16 cellular contexts compared by ENCODE assay signal in genomic region chr4:145069361-145069760, GRCh38. TPM values are rescaled to one million over a fixed set of nuclear protein-coding genes. Genes with fewer than 3 reads are reported as not detected.
DNase-seq lines count a peak whose midpoint lies in the region; ATAC-seq and TF ChIP-seq lines count a peak whose summit lies in the region.
"Had no signal": no experiment of that assay in that cellular context is flagged by ENCODE, and none has a peak within 500 bp of the region (broad histone marks: within the 10 kb centered on the region; RNA-seq: fewer than 3 reads in every experiment).

No MANE protein-coding gene starts in this region.

- H3K36me3 ChIP-seq in adipocyte (ENCODE audit: control insufficient read depth, insufficient read depth, low read length, severe bottlenecking) = peaks cover 3% of the 10 kb centered on the region
- H3K36me3 ChIP-seq: colonic mucosa, HAP-1, transverse colon had no signal

- DNase-seq in HS-27A (ENCODE audit: low read depth) = peak; percentile 51
- peak; percentile 38 for DNase-seq in adipocyte (ENCODE audit: low read depth)
- peak; percentile 53 for DNase-seq in fibroblast of villous mesenchyme (ENCODE audit: low read depth)
- DNase-seq in stromal cell of bone marrow (ENCODE audit: low read depth) = peak; percentile 8
- no peak for DNase-seq in mucosa of gallbladder (ENCODE audit: low spot score)
- DNase-seq in activated CD8-positive, alpha-beta memory T cell treated with anti-CD3 and anti-CD28 coated beads, Interleukin-2, amount 50 U/mL, for 48 hours = no peak
- DNase-seq: activated CD4-positive, alpha-beta T cell treated with anti-CD3 and anti-CD28 coated beads for 1 hour; activated effector memory CD4-positive, alpha-beta T cell treated with anti-CD3 and anti-CD28 coated beads, Interleukin-2, amount 50 U/mL, for 16 hours; colonic mucosa; NCI-H1694; NCI-H446; SHP77 treated with DMSO at 0.1 percent for 48 hours; stimulated activated naive B cell treated with anti-CD40 and anti-IgM and Interleukin-4, amounts not matched to agents 10 μg/mL and 1 μg/mL and 100 μg/mL, for 72 hours; transverse colon had no signal

- no peaks in the 10 kb centered on the region for H3K9me3 ChIP-seq in adipocyte (ENCODE audit: control insufficient read depth, low read length)
- H3K9me3 ChIP-seq: colonic mucosa, HAP-1, transverse colon had no signal

- H3K9ac ChIP-seq in adipocyte (ENCODE audit: low read length) = no peak overlapping the region

- H3K4me1 ChIP-seq in adipocyte (ENCODE audit: control insufficient read depth, insufficient read depth, low read length) = peaks cover 12% of the 10 kb centered on the region
- H3K4me1 ChIP-seq: colonic mucosa had no signal

- H3K27me3 ChIP-seq in adipocyte (replicated peaks; ENCODE audit: control insufficient read depth, insufficient read depth, low read length) = no peaks in the 10 kb centered on the region
- H3K27me3 ChIP-seq: colonic mucosa, transverse colon had no signal

- no peak for ATAC-seq in HG03175 (IDR thresholded peaks at IDR 0.05; ENCODE audit: unreplicated experiment)
- ATAC-seq: stimulated activated naive B cell treated with anti-CD40 and anti-IgM and Interleukin-4, amounts not matched to agents 10 μg/mL and 1 μg/mL and 100 μg/mL, for 72 hours had no signal

- TF ChIP-seq CTCF in fibroblast of villous mesenchyme (IDR thresholded peaks at IDR 0.05; ENCODE audit: insufficient read depth, low read depth, low read length) = no peak

- H3K4me3 ChIP-seq in adipocyte (ENCODE audit: low read length) (no peak overlapping the region), fibroblast of villous mesenchyme (ENCODE audit: low read depth, low read length) (no peak overlapping the region)
- H3K4me3 ChIP-seq: colonic mucosa, HAP-1, transverse colon had no signal

RNA-seq across cellular contexts. Expression of gene ANAPC10, which starts 28.6 kb away (rescaled TPM):
- total RNA-seq in fibroblast of villous mesenchyme (27.7 and 41.5 TPM in 2 replicates), mucosa of gallbladder (13.6 TPM)

RNA-seq across cellular contexts. Expression of gene ABCE1, which starts 28.8 kb away (rescaled TPM):
- total RNA-seq in fibroblast of villous mesenchyme (106 and 175 TPM in 2 replicates), mucosa of gallbladder (33.6 TPM)

Comparison
In these comparisons a context has a peak if more than half of its experiments do, and no peak if none do; other contexts are left out.
1. DNase-seq: peak in HS-27A (single experiment), adipocyte (single experiment), fibroblast of villous mesenchyme (single experiment) and stromal cell of bone marrow (single experiment); none in mucosa of gallbladder (single experiment) and activated CD8-positive, alpha-beta memory T cell treated with anti-CD3 and anti-CD28 coated beads, Interleukin-2, amount 50 U/mL, for 48 hours (single experiment).